Comparison of ENCODE assay signal across 8 cellular contexts in the genomic region with DNA sequence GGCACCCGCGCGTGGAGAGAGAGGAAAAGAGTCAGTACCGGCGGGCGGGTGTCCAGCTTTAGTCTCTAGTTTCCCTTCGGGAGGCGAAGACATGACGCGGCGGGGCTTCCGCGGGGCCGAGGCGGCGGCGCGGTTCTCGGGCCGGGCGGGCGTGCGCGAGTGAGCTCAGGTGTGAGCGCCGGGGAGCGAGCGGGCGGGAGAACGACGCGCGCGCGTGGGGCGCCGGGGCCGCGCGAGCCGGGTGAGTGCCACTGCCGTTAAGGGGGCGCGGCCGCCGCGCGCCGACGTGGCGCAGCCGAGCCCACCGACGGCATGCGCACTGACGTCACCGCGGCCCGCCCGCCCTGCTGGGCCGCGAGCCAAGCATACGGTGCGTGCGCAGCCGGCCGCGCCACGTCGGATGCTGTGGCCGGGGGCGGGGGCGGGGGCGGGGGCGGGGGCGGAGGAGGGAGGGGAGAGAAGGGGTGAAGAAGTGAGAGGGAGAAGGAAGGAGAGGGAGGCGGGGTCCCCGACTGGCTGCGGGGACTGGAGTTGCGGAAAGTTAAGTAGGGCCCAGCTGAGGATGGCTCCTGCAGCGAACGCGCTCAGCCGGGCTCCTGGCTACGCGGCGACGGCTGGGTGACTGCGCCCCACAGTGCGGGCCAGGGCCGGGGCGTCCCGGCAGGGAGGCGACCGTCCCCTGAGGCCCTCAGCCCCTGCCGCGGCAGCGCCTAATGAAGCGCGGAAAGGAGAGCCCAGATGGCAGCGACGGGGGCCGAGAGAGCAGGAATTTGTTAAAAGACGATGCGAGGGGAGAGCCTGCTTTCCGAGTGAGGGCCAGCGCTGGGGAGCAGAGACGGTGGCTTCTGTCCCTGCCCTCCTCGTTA. TPM values are rescaled to one million over a fixed set of nuclear protein-coding genes. Genes with fewer than 3 reads are reported as not detected.
DNase-seq lines count a peak whose midpoint lies in the region; ATAC-seq and TF ChIP-seq lines count a peak whose summit lies in the region.

A gene with protein sequence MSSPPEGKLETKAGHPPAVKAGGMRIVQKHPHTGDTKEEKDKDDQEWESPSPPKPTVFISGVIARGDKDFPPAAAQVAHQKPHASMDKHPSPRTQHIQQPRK (minus strand): TSS at position 259 of the 866 bp plus-strand sequence. CDS start 166 bp downstream, at position 93.

- intact Hi-C loops in activated CD4-positive, alpha-beta T cell treated with anti-CD3 and anti-CD28 coated beads for 36 hours (cut with DNase I, micrococcal nuclease) = loop anchor here (1.0 to 5.0 kb wide), 6 partner anchors 124 to 511 kb away; partner anchors contain the start of genes ANKRD33B (in 1 of the 2), CCT5 (in 1 of the 2), MARCHF6 (in 1 of the 2) and ROPN1L (in 1 of the 2)

- DNase-seq in AG10803 (ENCODE audit: low read depth) (peak; percentile 84), NCI-H460 (ENCODE audit: extremely low read depth, low read depth) (peak; percentile 76), choroid plexus epithelial cell (ENCODE audit: low read depth) (peak; percentile 91), kidney glomerular epithelial cell (lab: John Stamatoyannopoulos, UW) (peak; percentile 74)
- peak; percentile 92 for DNase-seq in activated CD4-positive, alpha-beta T cell treated with anti-CD3 and anti-CD28 coated beads for 36 hours
- peak; percentile 81 to 84 for DNase-seq in stimulated activated CD4-positive, alpha-beta T cell treated with anti-CD3 and anti-CD28 coated beads, Interleukin-1b, Interleukin-23, amount 100 ng/mL, for 1 hour (ENCODE audit: low read depth in 2 of 2)

- CTCF ChIA-PET in activated CD4-positive, alpha-beta T cell treated with anti-CD3 and anti-CD28 coated beads for 36 hours (lab: Charles Lee) = interaction anchor here (0.6 to 0.7 kb wide), 2 partner anchors 116 to 134 kb away, joined by 3 to 4 read pairs; no protein-coding TSS in a partner anchor

- H3K4me3 Mint-ChIP-seq in activated CD4-positive, alpha-beta T cell treated with anti-CD3 and anti-CD28 coated beads for 36 hours = peak within 1 kb of the TSS; percentile 83

- peak within 1 kb of the TSS; percentile 90 for H3K27ac Mint-ChIP-seq in activated CD4-positive, alpha-beta T cell treated with anti-CD3 and anti-CD28 coated beads for 36 hours

- POLR2A ChIA-PET in activated CD4-positive, alpha-beta T cell treated with anti-CD3 and anti-CD28 coated beads for 36 hours (lab: Charles Lee) = interaction anchor here (0.8 kb wide), 1 partner anchor 9 kb away, joined by 5 read pairs; no protein-coding TSS in a partner anchor

- H3K36me3 Mint-ChIP-seq in activated CD4-positive, alpha-beta T cell treated with anti-CD3 and anti-CD28 coated beads for 36 hours (ENCODE audit: low read depth) = peaks cover 23% of the 10 kb centered on the region

- ATAC-seq in GM19025 (IDR thresholded peaks at IDR 0.05; ENCODE audit: low read depth, unreplicated experiment) (peak; percentile 69), HG03280 (IDR thresholded peaks at IDR 0.05; ENCODE audit: unreplicated experiment) (peak; percentile 85)
- peak; percentile 82 for ATAC-seq in activated CD4-positive, alpha-beta T cell treated with anti-CD3 and anti-CD28 coated beads for 36 hours

- no peak for TF ChIP-seq CTCF in AG10803 (conservative IDR thresholded peaks at IDR 0.05; ENCODE audit: low read length)
- TF ChIP-seq CTCF in choroid plexus epithelial cell (conservative IDR thresholded peaks at IDR 0.05; ENCODE audit: low read depth, low read length) = no peak

- H3K4me3 ChIP-seq in AG10803 (ENCODE audit: low read length) (peak within 1 kb of the TSS; percentile 64), choroid plexus epithelial cell (ENCODE audit: low read depth, low read length) (peak within 1 kb of the TSS; percentile 69)

- H3K4me1 Mint-ChIP-seq in activated CD4-positive, alpha-beta T cell treated with anti-CD3 and anti-CD28 coated beads for 36 hours = peaks cover 50% of the 10 kb centered on the region

- H3K9me3 Mint-ChIP-seq in activated CD4-positive, alpha-beta T cell treated with anti-CD3 and anti-CD28 coated beads for 36 hours (ENCODE audit: low read depth) = no peaks in the 10 kb centered on the region

- H3K27me3 Mint-ChIP-seq in activated CD4-positive, alpha-beta T cell treated with anti-CD3 and anti-CD28 coated beads for 36 hours = peaks cover 3% of the 10 kb centered on the region

RNA-seq across cellular contexts. Expression of the gene that starts here (rescaled TPM):
- total RNA-seq in NCI-H460 (2014; rRNA removed; shearing (Covaris generic)) = 10.8 and 12.3 TPM in 2 replicates
- 12.9 and 14.2 TPM in 2 replicates for polyA plus RNA-seq in NCI-H460 (2014; cell fraction: nucleus; rRNA removed)
- 10 to 100 TPM; 41.4 to 44.0 TPM for total RNA-seq in activated CD4-positive, alpha-beta T cell treated with anti-CD3 and anti-CD28 coated beads for 36 hours

Comparison
In these comparisons a context has a peak if more than half of its experiments do, and no peak if none do; other contexts are left out.
1. Peak in every context shown above with its lines: DNase-seq, ATAC-seq and H3K4me3 ChIP-seq.